Comparison of ENCODE assay signal across 8 cellular contexts in the genomic region with DNA sequence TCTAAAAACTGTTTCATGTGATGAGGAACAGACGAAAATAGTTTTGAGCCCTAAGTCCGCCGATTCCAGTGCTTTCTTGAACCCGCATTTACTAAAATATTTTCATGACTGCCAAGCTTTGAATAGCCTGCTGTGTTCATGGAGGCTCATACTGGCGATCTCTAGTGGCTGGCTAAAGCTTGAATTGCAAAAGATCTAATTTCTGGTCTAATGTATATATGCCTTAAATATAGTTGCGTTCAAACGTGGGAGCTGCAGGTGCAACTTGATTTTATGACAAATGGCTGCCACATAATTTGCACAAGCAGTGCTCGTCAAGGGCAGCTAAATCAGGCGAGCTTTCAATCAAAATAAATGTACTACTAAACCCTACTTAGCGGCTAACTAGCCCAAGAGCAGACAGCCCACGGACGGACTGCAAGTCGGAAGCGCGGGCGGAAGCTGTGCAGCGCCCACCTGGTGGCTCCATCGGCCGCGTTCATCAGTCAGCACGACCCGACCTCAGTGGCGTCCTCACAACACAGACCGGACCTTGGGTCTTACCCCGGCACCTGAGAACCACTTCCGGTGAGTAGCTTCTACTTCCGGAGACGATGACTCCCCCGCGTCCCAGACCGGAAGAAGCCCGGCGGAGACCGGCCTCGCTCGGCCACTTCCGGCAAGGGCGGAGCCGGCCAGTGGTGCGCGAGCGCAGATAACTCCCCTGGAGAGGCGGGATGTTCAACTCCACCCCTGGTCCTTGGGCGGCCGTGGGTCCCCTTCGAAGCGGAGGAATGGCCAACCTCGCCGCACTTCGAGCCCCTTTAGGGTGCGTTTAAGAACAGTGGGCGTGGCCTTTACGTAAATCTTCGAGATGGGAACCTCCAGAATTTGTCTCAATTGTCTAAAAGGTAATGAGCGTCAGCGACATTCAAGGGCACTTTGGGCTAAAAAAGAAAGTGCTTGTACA. TPM values are rescaled to one million over a fixed set of nuclear protein-coding genes. Genes with fewer than 3 reads are reported as not detected.
DNase-seq lines count a peak whose midpoint lies in the region; ATAC-seq and TF ChIP-seq lines count a peak whose summit lies in the region.

No MANE protein-coding gene starts in this region.

- H3K27ac ChIP-seq in Karpas-422 (ENCODE audit: low read length), result peak overlapping the region; percentile 95

- intact Hi-C loops in natural killer cell (cut with micrococcal nuclease), result no loop called here

- H3K27me3 ChIP-seq in Karpas-422 (ENCODE audit: low read length), result no peaks in the 10 kb centered on the region

- H2AFZ ChIP-seq in Karpas-422 (ENCODE audit: low read length), result no peak overlapping the region

- H3K9me3 ChIP-seq in Karpas-422 (ENCODE audit: low read length), result no peaks in the 10 kb centered on the region

- no peaks in the 10 kb centered on the region for H3K9me3 Mint-ChIP-seq in activated T-helper 17 cell treated with anti-CD3 and anti-CD28 coated beads, Interleukin-2, amount 50 U/mL, for 72 hours
- H3K9me3 Mint-ChIP-seq in natural killer cell, result no peaks in the 10 kb centered on the region

- peak overlapping the region; percentile 88 for H3K9ac ChIP-seq in Karpas-422 (ENCODE audit: low read length)

- H3K79me2 ChIP-seq in Karpas-422 (ENCODE audit: low read length), result peaks cover 38% of the 10 kb centered on the region

- DNase-seq in Daoy (ENCODE audit: low read depth), result peak; percentile 97
- DNase-seq in Karpas-422, result peak; percentile 99
- peak; percentile 99 for DNase-seq in RKO (ENCODE audit: low spot score)
- peak; percentile 95 for DNase-seq in fibroblast of mammary gland (ENCODE audit: low read depth)
- peak; percentile 81 for DNase-seq in natural killer cell
- DNase-seq in stimulated activated naive CD4-positive, alpha-beta T cell (lab: John Stamatoyannopoulos, UW), result peak; percentile 52 to 80 (median 64)

- peak; percentile 93 for ATAC-seq in GM21825 (IDR thresholded peaks at IDR 0.05; ENCODE audit: unreplicated experiment)
- ATAC-seq in activated T-helper 17 cell treated with anti-CD3 and anti-CD28 coated beads, Interleukin-2, amount 50 U/mL, for 72 hours (replicated peaks), result peak; percentile 98
- ATAC-seq in natural killer cell, result peak; percentile 94 to 95 (median 95)

- peak overlapping the region; percentile 98 for H3K4me3 Mint-ChIP-seq in activated T-helper 17 cell treated with anti-CD3 and anti-CD28 coated beads, Interleukin-2, amount 50 U/mL, for 72 hours
- H3K4me3 Mint-ChIP-seq in natural killer cell, result peak overlapping the region; percentile 99

- H3K27ac Mint-ChIP-seq in activated T-helper 17 cell treated with anti-CD3 and anti-CD28 coated beads, Interleukin-2, amount 50 U/mL, for 72 hours, result peak overlapping the region; percentile 90
- H3K27ac Mint-ChIP-seq in natural killer cell, result peak overlapping the region; percentile 94 to 95

- no peaks in the 10 kb centered on the region for H3K9me2 ChIP-seq in Karpas-422 (replicated peaks; ENCODE audit: insufficient read depth, low read length)

- peaks cover 79% of the 10 kb centered on the region for H3K36me3 Mint-ChIP-seq in activated T-helper 17 cell treated with anti-CD3 and anti-CD28 coated beads, Interleukin-2, amount 50 U/mL, for 72 hours (ENCODE audit: low read depth)
- H3K36me3 Mint-ChIP-seq in natural killer cell, result no peaks in the 10 kb centered on the region

- peak overlapping the region; percentile 91 for H3K4me3 ChIP-seq in Karpas-422 (ENCODE audit: low read length)
- peak overlapping the region; percentile 62 for H3K4me3 ChIP-seq in fibroblast of mammary gland (ENCODE audit: control insufficient read depth, low read depth, low read length)

- peak overlapping the region; percentile 95 for H3K4me2 ChIP-seq in Karpas-422 (ENCODE audit: low read depth, low read length, poor library complexity, severe bottlenecking)

- H3K4me1 ChIP-seq in Karpas-422 (ENCODE audit: low read length), result peaks cover 57% of the 10 kb centered on the region

- no peaks in the 10 kb centered on the region for H3K27me3 Mint-ChIP-seq in activated T-helper 17 cell treated with anti-CD3 and anti-CD28 coated beads, Interleukin-2, amount 50 U/mL, for 72 hours
- H3K27me3 Mint-ChIP-seq in natural killer cell (ENCODE audit: low read depth in 2 of 2), result no peaks in the 10 kb centered on the region

- no peak for TF ChIP-seq CTCF in fibroblast of mammary gland (conservative IDR thresholded peaks at IDR 0.05; ENCODE audit: control insufficient read depth, insufficient read depth, low read depth, low read length)
- TF ChIP-seq CTCF in natural killer cell (IDR thresholded peaks at IDR 0.05), result no peak

- H3K36me3 ChIP-seq in Karpas-422 (ENCODE audit: insufficient read depth, low read length), result peaks cover 59% of the 10 kb centered on the region

- peaks cover 14% of the 10 kb centered on the region for H4K20me1 ChIP-seq in Karpas-422 (ENCODE audit: insufficient read depth, low read depth, low read length)

- peaks cover 34% of the 10 kb centered on the region for H3K4me1 Mint-ChIP-seq in activated T-helper 17 cell treated with anti-CD3 and anti-CD28 coated beads, Interleukin-2, amount 50 U/mL, for 72 hours
- peaks cover 41 to 43% of the 10 kb centered on the region in 2 donors for H3K4me1 Mint-ChIP-seq in natural killer cell

RNA-seq across cellular contexts. Expression of a gene that starts 6.1 kb away (rescaled TPM):
- 741 and 770 TPM in 2 replicates for total RNA-seq in Daoy (2014; rRNA removed; shearing (Covaris generic))
- 2,423 and 3,362 TPM in 2 replicates for total RNA-seq in Karpas-422 (2014; rRNA removed; shearing (Covaris generic); ENCODE audit: low replicate concordance)
- total RNA-seq in activated T-helper 17 cell treated with anti-CD3 and anti-CD28 coated beads, Interleukin-2, amount 50 U/mL, for 72 hours, result 1,000 to 10,000 TPM; 1,241 to 1,415 TPM
- 1,000 to 10,000 TPM in 1 of 3 donors, 100 to 1,000 TPM in 2; 672 to 1,208 (median 807) TPM for total RNA-seq in natural killer cell

RNA-seq across cellular contexts. Expression of a gene that starts 6.2 kb away (rescaled TPM):
- total RNA-seq in Daoy (2014; rRNA removed; shearing (Covaris generic)), result 2.6 and 3.7 TPM in 2 replicates
- total RNA-seq in Karpas-422 (2014; rRNA removed; shearing (Covaris generic); ENCODE audit: low replicate concordance), result 13.3 and 15.3 TPM in 2 replicates
- total RNA-seq in activated T-helper 17 cell treated with anti-CD3 and anti-CD28 coated beads, Interleukin-2, amount 50 U/mL, for 72 hours, result 10 to 100 TPM; 15.2 to 19.9 TPM
- total RNA-seq in natural killer cell, result 10 to 100 TPM; 13.7 to 24.4 (median 14.3) TPM

Comparison
In these comparisons a context has a peak if more than half of its experiments do, and no peak if none do; other contexts are left out.
1. Peak in every context shown above with its lines: DNase-seq, ATAC-seq, H3K4me3 ChIP-seq and H3K27ac ChIP-seq.